In genomic region chr1:39973503-39974135, GRCh38 we compare ENCODE assay signal across 8 cellular contexts. TPM values are rescaled to one million over a fixed set of nuclear protein-coding genes. Genes with fewer than 3 reads are reported as not detected.
DNase-seq lines count a peak whose midpoint lies in the region; ATAC-seq and TF ChIP-seq lines count a peak whose summit lies in the region.

No MANE protein-coding gene starts in this region.

- no peaks in the 10 kb centered on the region for H3K9me3 Mint-ChIP-seq in activated T-helper 1 cell treated with anti-CD3 and anti-CD28 coated beads, Interleukin-12 subunit alpha, Interleukin-12 subunit beta, Interleukin-2, Interleukin-4 antibody, amounts not matched to agents 30 ng/mL and 10 ng/mL and 1 ng/mL, durations not matched to agents 14 hours and 24 hours and 36 hours

- H3K79me2 ChIP-seq in Karpas-422 (ENCODE audit: low read length): no peaks in the 10 kb centered on the region

- H3K27ac Mint-ChIP-seq in activated T-helper 1 cell treated with anti-CD3 and anti-CD28 coated beads, Interleukin-12 subunit alpha, Interleukin-12 subunit beta, Interleukin-2, Interleukin-4 antibody, amounts not matched to agents 30 ng/mL and 10 ng/mL and 1 ng/mL, durations not matched to agents 14 hours and 24 hours and 36 hours: no peak overlapping the region

- H3K9me3 ChIP-seq in Karpas-422 (ENCODE audit: low read length): no peaks in the 10 kb centered on the region
- H3K9me3 ChIP-seq in suprapubic skin: no peaks in the 10 kb centered on the region

- 33% methylated on average over 9 of the region's 9 CpGs for WGBS in suprapubic skin

- H3K27ac ChIP-seq in Karpas-422 (ENCODE audit: low read length) (no peak overlapping the region), suprapubic skin (no peak overlapping the region)

- H3K36me3 ChIP-seq in Karpas-422 (ENCODE audit: insufficient read depth, low read length): peaks cover 9% of the 10 kb centered on the region; the same call in 1 of the 2 replicates
- H3K36me3 ChIP-seq in suprapubic skin: no peaks in the 10 kb centered on the region

- peaks cover 16% of the 10 kb centered on the region for H3K36me3 Mint-ChIP-seq in activated T-helper 1 cell treated with anti-CD3 and anti-CD28 coated beads, Interleukin-12 subunit alpha, Interleukin-12 subunit beta, Interleukin-2, Interleukin-4 antibody, amounts not matched to agents 30 ng/mL and 10 ng/mL and 1 ng/mL, durations not matched to agents 14 hours and 24 hours and 36 hours (ENCODE audit: low read depth)

- TF ChIP-seq CTCF in fibroblast of villous mesenchyme (IDR thresholded peaks at IDR 0.05; ENCODE audit: insufficient read depth, low read depth, low read length): peak; percentile 96
- TF ChIP-seq CTCF in suprapubic skin (IDR thresholded peaks at IDR 0.05): peak; percentile 89 to 90

- no peak for ATAC-seq in HG02763 (IDR thresholded peaks at IDR 0.05; ENCODE audit: unreplicated experiment)

- no peak overlapping the region for H2AFZ ChIP-seq in Karpas-422 (ENCODE audit: low read length)

- TF ChIP-seq EP300 in suprapubic skin (IDR thresholded peaks at IDR 0.05): no peak

- intact Hi-C loops in activated T-helper 1 cell treated with anti-CD3 and anti-CD28 coated beads, Interleukin-12 subunit alpha, Interleukin-12 subunit beta, Interleukin-2, Interleukin-4 antibody, amounts not matched to agents 30 ng/mL and 10 ng/mL and 1 ng/mL, durations not matched to agents 14 hours and 24 hours and 36 hours (cut with micrococcal nuclease): loop anchor here (1.0 to 2.0 kb wide), 4 partner anchors 19 to 157 kb away; partner anchors contain the start of gene MFSD2A

- H3K4me1 ChIP-seq in Karpas-422 (ENCODE audit: low read length) (no peaks in the 10 kb centered on the region), suprapubic skin (peaks cover 10% of the 10 kb centered on the region)

- peaks cover 2% of the 10 kb centered on the region for H3K27me3 Mint-ChIP-seq in activated T-helper 1 cell treated with anti-CD3 and anti-CD28 coated beads, Interleukin-12 subunit alpha, Interleukin-12 subunit beta, Interleukin-2, Interleukin-4 antibody, amounts not matched to agents 30 ng/mL and 10 ng/mL and 1 ng/mL, durations not matched to agents 14 hours and 24 hours and 36 hours (ENCODE audit: insufficient read depth)

- no peak overlapping the region for H3K4me2 ChIP-seq in Karpas-422 (ENCODE audit: low read depth, low read length, poor library complexity, severe bottlenecking)

- H3K9ac ChIP-seq in Karpas-422 (ENCODE audit: low read length): no peak overlapping the region

- no peak overlapping the region for H3K4me3 ChIP-seq in Karpas-422 (ENCODE audit: low read length)
- H3K4me3 ChIP-seq in fibroblast of villous mesenchyme (ENCODE audit: low read depth, low read length): no peak overlapping the region
- no peak overlapping the region for H3K4me3 ChIP-seq in suprapubic skin

- no peak overlapping the region for H3K4me3 Mint-ChIP-seq in activated T-helper 1 cell treated with anti-CD3 and anti-CD28 coated beads, Interleukin-12 subunit alpha, Interleukin-12 subunit beta, Interleukin-2, Interleukin-4 antibody, amounts not matched to agents 30 ng/mL and 10 ng/mL and 1 ng/mL, durations not matched to agents 14 hours and 24 hours and 36 hours

- H3K27me3 ChIP-seq in Karpas-422 (ENCODE audit: low read length): no peaks in the 10 kb centered on the region
- H3K27me3 ChIP-seq in suprapubic skin: no peaks in the 10 kb centered on the region

- DNase-seq in DMS114 treated with DMSO at 0.1 percent for 48 hours (lab: John Stamatoyannopoulos, UW; ENCODE audit: unreplicated experiment) (peak; percentile 54), Karpas-422 (peak; percentile 88), RKO (ENCODE audit: low spot score) (peak; percentile 61), fibroblast of villous mesenchyme (ENCODE audit: low read depth) (peak; percentile 69), nucleus accumbens (lab: John Stamatoyannopoulos, UW) (peak in 43 of 56 donors; percentile 7 to 87 (median 42)), suprapubic skin (ENCODE audit: low spot score in 2 of 2) (peak; percentile 88 to 89)
- DNase-seq in activated T-helper 1 cell treated with anti-CD3 and anti-CD28 coated beads, Interleukin-12 subunit alpha, Interleukin-12 subunit beta, Interleukin-2, Interleukin-4 antibody, amounts not matched to agents 30 ng/mL and 10 ng/mL and 1 ng/mL, durations not matched to agents 14 hours and 24 hours and 36 hours (ENCODE audit: low spot score): peak; percentile 55

- TF ChIP-seq POLR2A in suprapubic skin (IDR thresholded peaks at IDR 0.05): no peak

- H4K20me1 ChIP-seq in Karpas-422 (ENCODE audit: insufficient read depth, low read depth, low read length): no peaks in the 10 kb centered on the region

- peaks cover 6% of the 10 kb centered on the region for H3K4me1 Mint-ChIP-seq in activated T-helper 1 cell treated with anti-CD3 and anti-CD28 coated beads, Interleukin-12 subunit alpha, Interleukin-12 subunit beta, Interleukin-2, Interleukin-4 antibody, amounts not matched to agents 30 ng/mL and 10 ng/mL and 1 ng/mL, durations not matched to agents 14 hours and 24 hours and 36 hours (ENCODE audit: low read depth)

- H3K9me2 ChIP-seq in Karpas-422 (replicated peaks; ENCODE audit: insufficient read depth, low read length): no peaks in the 10 kb centered on the region

RNA-seq across cellular contexts. Expression of gene MFSD2A, which starts 18.7 kb away (rescaled TPM):
- 11.6 and 20.8 TPM in 2 replicates for total RNA-seq in Karpas-422 (2014; rRNA removed; shearing (Covaris generic); ENCODE audit: low replicate concordance)
- total RNA-seq in activated T-helper 1 cell treated with anti-CD3 and anti-CD28 coated beads, Interleukin-12 subunit alpha, Interleukin-12 subunit beta, Interleukin-2, Interleukin-4 antibody, amounts not matched to agents 30 ng/mL and 10 ng/mL and 1 ng/mL, durations not matched to agents 14 hours and 24 hours and 36 hours: 55.3 and 56.2 TPM in 2 replicates
- total RNA-seq in fibroblast of villous mesenchyme (2.6 and 6.0 TPM in 2 replicates), suprapubic skin (100 to 1,000 TPM; 169 to 416 (median 303) TPM)
